Comparison of ENCODE assay signal across 31 cellular contexts in the genomic region with DNA sequence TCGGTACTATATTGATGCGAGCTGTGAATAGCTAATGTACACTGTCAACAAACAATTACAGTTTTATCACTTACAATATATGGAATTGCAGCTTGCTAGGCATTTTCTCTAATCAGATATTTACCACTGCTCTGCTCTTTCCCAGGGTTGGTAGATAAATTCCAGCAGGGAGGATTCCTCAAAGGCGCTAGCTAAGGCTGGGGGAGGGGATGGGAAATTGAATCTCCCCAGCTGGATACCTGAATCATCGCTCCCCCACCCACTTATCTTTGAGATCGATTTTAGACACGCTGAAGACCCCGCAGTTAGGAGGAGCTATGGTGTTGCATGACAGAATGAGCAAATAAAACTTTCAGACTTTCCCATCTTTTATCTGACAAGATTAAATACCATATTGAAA.
"Had no signal": no experiment of that assay in that cellular context is flagged by ENCODE, and none has a peak within 500 bp of the region (broad histone marks: within the 10 kb centered on the region; RNA-seq: fewer than 3 reads in every experiment).

No MANE protein-coding gene starts in this region.

- H3K4me1 Mint-ChIP-seq: activated CD4-positive, alpha-beta T cell treated with anti-CD3 and anti-CD28 coated beads for 36 hours; activated CD4-positive, alpha-beta T cell treated with anti-CD3 and anti-CD28 coated beads, Interleukin-2, amount 10 ng/mL, durations not matched to agents 24 days and 14 days; activated CD8-positive, alpha-beta memory T cell treated with anti-CD3 and anti-CD28 coated beads, Interleukin-2, amount 10 ng/mL, durations not matched to agents 7 days and 5 days; activated naive CD4-positive, alpha-beta T cell treated with anti-CD3 and anti-CD28 coated beads, Interleukin-2, amount 10 ng/mL, durations not matched to agents 7 days and 5 days; activated naive CD8-positive, alpha-beta T cell treated with anti-CD3 and anti-CD28 coated beads, Interleukin-2, amount 10 ng/mL, durations not matched to agents 7 days and 5 days; brain had no signal

- H3K36me3 ChIP-seq: ascending aorta, breast epithelium, cardiac muscle cell, colonic mucosa, esophagus muscularis mucosa, gastrocnemius medialis, heart left ventricle had no signal

- H3K27me3 Mint-ChIP-seq: activated CD4-positive, alpha-beta T cell treated with anti-CD3 and anti-CD28 coated beads for 36 hours; activated CD4-positive, alpha-beta T cell treated with anti-CD3 and anti-CD28 coated beads, Interleukin-2, amount 10 ng/mL, durations not matched to agents 24 days and 14 days; activated CD8-positive, alpha-beta memory T cell treated with anti-CD3 and anti-CD28 coated beads, Interleukin-2, amount 10 ng/mL, durations not matched to agents 7 days and 5 days; activated naive CD4-positive, alpha-beta T cell treated with anti-CD3 and anti-CD28 coated beads, Interleukin-2, amount 10 ng/mL, durations not matched to agents 7 days and 5 days; brain had no signal

- ATAC-seq: activated CD4-positive, alpha-beta T cell treated with anti-CD3 and anti-CD28 coated beads for 36 hours; activated CD8-positive, alpha-beta memory T cell treated with anti-CD3 and anti-CD28 coated beads, Interleukin-2, amount 10 ng/mL, durations not matched to agents 7 days and 5 days; activated CD8-positive, alpha-beta T cell treated with anti-CD3 and anti-CD28 coated beads, Interleukin-2, amount 10 ng/mL, durations not matched to agents 7 days and 5 days; activated naive CD4-positive, alpha-beta T cell treated with anti-CD3 and anti-CD28 coated beads, Interleukin-2, amount 50 U/mL, for 72 hours; foreskin keratinocyte; gastrocnemius medialis; heart left ventricle had no signal

- H3K9me3 ChIP-seq: ascending aorta, breast epithelium, colonic mucosa, esophagus muscularis mucosa, gastrocnemius medialis, heart left ventricle had no signal

- H3K4me3 ChIP-seq: ascending aorta, breast epithelium, cardiac muscle cell, colonic mucosa, dorsolateral prefrontal cortex, esophagus muscularis mucosa, gastrocnemius medialis, heart left ventricle had no signal

- H3K9me3 Mint-ChIP-seq: activated CD4-positive, alpha-beta memory T cell treated with anti-CD3 and anti-CD28 coated beads for 36 hours; activated CD4-positive, alpha-beta T cell treated with anti-CD3 and anti-CD28 coated beads, Interleukin-2, amount 10 ng/mL, durations not matched to agents 24 days and 14 days; activated naive CD4-positive, alpha-beta T cell treated with anti-CD3 and anti-CD28 coated beads, Interleukin-2, amount 10 ng/mL, durations not matched to agents 7 days and 5 days; activated naive CD4-positive, alpha-beta T cell treated with anti-CD3 and anti-CD28 coated beads, Interleukin-2, amount 50 U/mL, for 72 hours; activated naive CD8-positive, alpha-beta T cell treated with anti-CD3 and anti-CD28 coated beads, Interleukin-2, amount 10 ng/mL, durations not matched to agents 7 days and 5 days; brain had no signal

- H3K27ac Mint-ChIP-seq: activated CD4-positive, alpha-beta memory T cell treated with anti-CD3 and anti-CD28 coated beads for 36 hours; activated CD4-positive, alpha-beta T cell treated with anti-CD3 and anti-CD28 coated beads for 36 hours; activated CD4-positive, alpha-beta T cell treated with anti-CD3 and anti-CD28 coated beads, Interleukin-2, amount 10 ng/mL, durations not matched to agents 24 days and 14 days; activated CD8-positive, alpha-beta memory T cell treated with anti-CD3 and anti-CD28 coated beads, Interleukin-2, amount 10 ng/mL, durations not matched to agents 7 days and 5 days; activated CD8-positive, alpha-beta T cell treated with anti-CD3 and anti-CD28 coated beads, Interleukin-2, amount 10 ng/mL, durations not matched to agents 7 days and 5 days; activated naive CD4-positive, alpha-beta T cell treated with anti-CD3 and anti-CD28 coated beads, Interleukin-2, amount 10 ng/mL, durations not matched to agents 7 days and 5 days; activated naive CD4-positive, alpha-beta T cell treated with anti-CD3 and anti-CD28 coated beads, Interleukin-2, amount 50 U/mL, for 72 hours; activated naive CD8-positive, alpha-beta T cell treated with anti-CD3 and anti-CD28 coated beads, Interleukin-2, amount 10 ng/mL, durations not matched to agents 7 days and 5 days; brain had no signal

- H3K27ac ChIP-seq: ascending aorta, breast epithelium, cardiac muscle cell, colonic mucosa, esophagus muscularis mucosa, foreskin keratinocyte, gastrocnemius medialis, heart left ventricle had no signal

- H3K4me1 ChIP-seq: ascending aorta, breast epithelium, colonic mucosa, esophagus muscularis mucosa, foreskin keratinocyte, gastrocnemius medialis, heart left ventricle had no signal

- H3K4me3 Mint-ChIP-seq: activated CD4-positive, alpha-beta memory T cell treated with anti-CD3 and anti-CD28 coated beads for 36 hours; activated CD4-positive, alpha-beta T cell treated with anti-CD3 and anti-CD28 coated beads for 36 hours; activated CD4-positive, alpha-beta T cell treated with anti-CD3 and anti-CD28 coated beads, Interleukin-2, amount 10 ng/mL, durations not matched to agents 24 days and 14 days; activated CD8-positive, alpha-beta memory T cell treated with anti-CD3 and anti-CD28 coated beads, Interleukin-2, amount 10 ng/mL, durations not matched to agents 7 days and 5 days; activated CD8-positive, alpha-beta T cell treated with anti-CD3 and anti-CD28 coated beads, Interleukin-2, amount 10 ng/mL, durations not matched to agents 7 days and 5 days; activated naive CD4-positive, alpha-beta T cell treated with anti-CD3 and anti-CD28 coated beads, Interleukin-2, amount 10 ng/mL, durations not matched to agents 7 days and 5 days; activated naive CD8-positive, alpha-beta T cell treated with anti-CD3 and anti-CD28 coated beads, Interleukin-2, amount 10 ng/mL, durations not matched to agents 7 days and 5 days; brain had no signal

- H3K36me3 Mint-ChIP-seq: activated CD4-positive, alpha-beta memory T cell treated with anti-CD3 and anti-CD28 coated beads for 36 hours; activated CD8-positive, alpha-beta memory T cell treated with anti-CD3 and anti-CD28 coated beads, Interleukin-2, amount 10 ng/mL, durations not matched to agents 7 days and 5 days; activated naive CD4-positive, alpha-beta T cell treated with anti-CD3 and anti-CD28 coated beads, Interleukin-2, amount 10 ng/mL, durations not matched to agents 7 days and 5 days; activated naive CD4-positive, alpha-beta T cell treated with anti-CD3 and anti-CD28 coated beads, Interleukin-2, amount 50 U/mL, for 72 hours; activated naive CD8-positive, alpha-beta T cell treated with anti-CD3 and anti-CD28 coated beads, Interleukin-2, amount 10 ng/mL, durations not matched to agents 7 days and 5 days; brain had no signal

- DNase-seq: activated CD4-positive, alpha-beta memory T cell treated with anti-CD3 and anti-CD28 coated beads for 36 hours; activated CD4-positive, alpha-beta T cell treated with anti-CD3 and anti-CD28 coated beads for 36 hours; activated CD4-positive, alpha-beta T cell treated with anti-CD3 and anti-CD28 coated beads, Interleukin-2, amount 10 ng/mL, durations not matched to agents 24 days and 14 days; activated CD4-positive, CD25-positive, alpha-beta regulatory T cell; activated CD4-positive, CD25-positive, alpha-beta regulatory T cell treated with anti-CD3 and anti-CD28 coated beads, Interleukin-2, amount 50 U/mL, for 72 hours; activated CD8-positive, alpha-beta memory T cell treated with anti-CD3 and anti-CD28 coated beads, Interleukin-2, amount 10 ng/mL, durations not matched to agents 7 days and 5 days; activated CD8-positive, alpha-beta memory T cell treated with anti-CD3 and anti-CD28 coated beads, Interleukin-2, amount 50 U/mL, for 4 hours; activated CD8-positive, alpha-beta T cell treated with anti-CD3 and anti-CD28 coated beads, Interleukin-2, amount 10 ng/mL, durations not matched to agents 7 days and 5 days; activated gamma-delta T cell; activated naive CD4-positive, alpha-beta T cell; activated naive CD4-positive, alpha-beta T cell treated with anti-CD3 and anti-CD28 coated beads, Interleukin-2, amount 10 ng/mL, durations not matched to agents 7 days and 5 days; activated naive CD8-positive, alpha-beta T cell treated with anti-CD3 and anti-CD28 coated beads, Interleukin-2, amount 10 ng/mL, durations not matched to agents 7 days and 5 days; activated T-cell treated with anti-CD3 and anti-CD28 coated beads, Interleukin-2, amount 50 U/mL, for 1 hour; activated T-cell treated with anti-CD3 and anti-CD28 coated beads, Interleukin-2, amount 50 U/mL, for 48 hours; central memory CD4-positive, alpha-beta T cell; cerebellar nuclear complex; colonic mucosa; dorsolateral prefrontal cortex; effector memory CD4-positive, alpha-beta T cell; erythroblast; foreskin keratinocyte; gastrocnemius medialis; glutamatergic neuron; heart left ventricle; T-helper 2 cell had no signal

- H3K27me3 ChIP-seq: ascending aorta, breast epithelium, cardiac muscle cell, colonic mucosa, dorsolateral prefrontal cortex, foreskin keratinocyte, gastrocnemius medialis, heart left ventricle had no signal
